1 cellular context compared by ENCODE assay signal in genomic region chr14:75274045-75274898, GRCh38.
TF ChIP-seq lines count a peak whose summit lies in the region.

No MANE protein-coding gene starts in this region.

TF ChIP-seq in liver, 16 proteins besides CTCF, POLR2A, EP300 and RAD21 (continued from another document):
- TF ChIP-seq, protein P1, sequence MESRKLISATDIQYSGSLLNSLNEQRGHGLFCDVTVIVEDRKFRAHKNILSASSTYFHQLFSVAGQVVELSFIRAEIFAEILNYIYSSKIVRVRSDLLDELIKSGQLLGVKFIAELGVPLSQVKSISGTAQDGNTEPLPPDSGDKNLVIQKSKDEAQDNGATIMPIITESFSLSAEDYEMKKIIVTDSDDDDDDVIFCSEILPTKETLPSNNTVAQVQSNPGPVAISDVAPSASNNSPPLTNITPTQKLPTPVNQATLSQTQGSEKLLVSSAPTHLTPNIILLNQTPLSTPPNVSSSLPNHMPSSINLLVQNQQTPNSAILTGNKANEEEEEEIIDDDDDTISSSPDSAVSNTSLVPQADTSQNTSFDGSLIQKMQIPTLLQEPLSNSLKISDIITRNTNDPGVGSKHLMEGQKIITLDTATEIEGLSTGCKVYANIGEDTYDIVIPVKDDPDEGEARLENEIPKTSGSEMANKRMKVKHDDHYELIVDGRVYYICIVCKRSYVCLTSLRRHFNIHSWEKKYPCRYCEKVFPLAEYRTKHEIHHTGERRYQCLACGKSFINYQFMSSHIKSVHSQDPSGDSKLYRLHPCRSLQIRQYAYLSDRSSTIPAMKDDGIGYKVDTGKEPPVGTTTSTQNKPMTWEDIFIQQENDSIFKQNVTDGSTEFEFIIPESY (IDR thresholded peaks at IDR 0.05), result no peak
TF ChIP-seq in liver: peak in this region for 0.
